Comparison of ENCODE assay signal across 9 cellular contexts in the genomic region with DNA sequence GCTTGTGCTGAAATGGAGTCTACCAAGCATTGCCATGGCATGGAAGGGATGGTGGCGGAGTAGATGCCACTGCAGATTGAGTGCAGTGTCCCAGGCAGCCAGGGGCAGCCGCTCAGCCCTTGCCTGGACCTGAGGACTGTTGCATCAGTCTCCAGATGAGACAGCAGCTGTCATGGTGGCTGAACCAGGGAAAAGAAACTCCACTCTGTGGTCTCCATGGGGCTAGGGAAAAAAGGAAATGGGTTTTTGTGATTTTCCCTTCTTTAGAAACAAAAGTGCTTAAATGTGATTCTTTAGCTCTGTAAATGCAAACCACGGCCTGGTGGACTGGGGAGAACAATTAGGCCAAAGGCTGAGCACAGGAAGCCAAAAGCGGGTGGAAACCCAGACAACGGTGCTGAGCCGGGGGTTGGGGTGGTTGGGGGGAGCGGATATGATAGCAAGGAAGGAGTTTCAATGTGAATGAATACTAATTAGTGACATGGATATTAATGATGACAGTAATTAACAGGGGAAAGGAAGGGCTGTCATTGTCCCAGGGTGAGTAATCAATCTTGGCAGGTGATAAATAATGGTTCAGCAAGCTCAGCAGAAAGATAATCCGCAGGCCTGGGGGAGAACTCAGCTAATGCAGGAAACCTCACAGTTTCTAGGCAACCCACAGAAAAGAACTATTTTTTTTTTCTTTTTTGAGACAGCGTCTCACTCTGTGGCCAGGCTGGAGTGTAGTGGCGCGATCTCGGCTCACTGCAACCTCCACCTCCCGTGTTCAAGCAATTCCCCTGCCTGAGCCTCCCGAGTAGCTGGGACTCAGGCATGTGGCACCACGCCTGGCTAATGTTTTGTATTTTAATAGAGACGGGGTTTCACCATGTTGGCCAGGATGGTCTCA.
A peak's percentile ranks its signal among the peaks of the same experiment; 100 is the strongest.
DNase-seq lines count a peak whose midpoint lies in the region; ATAC-seq lines count a peak whose summit lies in the region.
"Had no signal": no experiment of that assay in that cellular context is flagged by ENCODE, and none has a peak within 500 bp of the region (broad histone marks: within the 10 kb centered on the region; RNA-seq: fewer than 3 reads in every experiment).

No MANE protein-coding gene starts in this region.

- peak overlapping the region; percentile 9 to 80 (median 63) for H3K4me3 Mint-ChIP-seq in CD8-positive, alpha-beta memory T cell
- H3K4me3 Mint-ChIP-seq in T-helper 2 cell treated with Interferon-gamma antibody and Interleukin-4, amounts not matched to agents 5 μg/mL and 100 μg/mL, for 36 hours, result peak overlapping the region; percentile 44

- no peaks in the 10 kb centered on the region for H3K36me3 ChIP-seq in CD8-positive, alpha-beta memory T cell (ENCODE audit: insufficient read depth, low read length)
- no peaks in the 10 kb centered on the region for H3K36me3 ChIP-seq in ectodermal cell (ENCODE audit: control insufficient read depth, insufficient read depth, low read length)
- H3K36me3 ChIP-seq: ascending aorta had no signal

- H3K36me3 Mint-ChIP-seq in CD8-positive, alpha-beta memory T cell, result no peaks in the 10 kb centered on the region
- H3K36me3 Mint-ChIP-seq in T-helper 2 cell treated with Interferon-gamma antibody and Interleukin-4, amounts not matched to agents 5 μg/mL and 100 μg/mL, for 36 hours (ENCODE audit: low read depth), result peaks cover 4% of the 10 kb centered on the region

- 81 to 88% methylated on average over 16 of the region's 16 CpGs for WGBS in ectodermal cell, 2 experiments

- peak; percentile 13 to 63 (median 39) for DNase-seq in CD8-positive, alpha-beta memory T cell
- peak; percentile 37 for DNase-seq in T-helper 2 cell treated with Interferon-gamma antibody and Interleukin-4, amounts not matched to agents 5 μg/mL and 100 μg/mL, for 36 hours (ENCODE audit: low spot score)
- DNase-seq in stimulated activated CD4-positive, alpha-beta T cell treated with anti-CD3 and anti-CD28 coated beads, Interleukin-12 subunit alpha, Interleukin-12 subunit beta, amount 100 ng/mL, for 48 hours (ENCODE audit: low read depth in 2 of 3, low spot score in 1 of 3), result peak; percentile 11 to 38 (median 15)
- DNase-seq in dedifferentiated amniotic fluid mesenchymal stem cell (ENCODE audit: extremely low spot score) (no peak), NCI-H2227 treated with DMSO at 0.1 percent for 48 hours (lab: John Stamatoyannopoulos, UW) (no peak)

- H3K27me3 ChIP-seq in CD8-positive, alpha-beta memory T cell (ENCODE audit: insufficient read depth, low read length, poor library complexity, severe bottlenecking), result no peaks in the 10 kb centered on the region
- H3K27me3 ChIP-seq in ectodermal cell (ENCODE audit: control insufficient read depth, insufficient read depth, low read length, poor library complexity, severe bottlenecking), result no peaks in the 10 kb centered on the region
- H3K27me3 ChIP-seq: ascending aorta had no signal

- peaks cover 27 to 29% (median 28%) of the 10 kb centered on the region in 3 donors for H3K4me1 Mint-ChIP-seq in CD8-positive, alpha-beta memory T cell
- peaks cover 55% of the 10 kb centered on the region for H3K4me1 Mint-ChIP-seq in T-helper 2 cell treated with Interferon-gamma antibody and Interleukin-4, amounts not matched to agents 5 μg/mL and 100 μg/mL, for 36 hours (ENCODE audit: low read depth)

- no peaks in the 10 kb centered on the region for H3K9me3 ChIP-seq in CD8-positive, alpha-beta memory T cell (ENCODE audit: low read length)
- H3K9me3 ChIP-seq in ectodermal cell (ENCODE audit: control insufficient read depth, low read length), result no peaks in the 10 kb centered on the region
- H3K9me3 ChIP-seq: ascending aorta had no signal

- peaks cover 0 to 2% of the 10 kb centered on the region in 2 donors for H3K27me3 Mint-ChIP-seq in CD8-positive, alpha-beta memory T cell
- H3K27me3 Mint-ChIP-seq in T-helper 2 cell treated with Interferon-gamma antibody and Interleukin-4, amounts not matched to agents 5 μg/mL and 100 μg/mL, for 36 hours (ENCODE audit: low read depth), result peaks cover 14% of the 10 kb centered on the region

- POLR2A ChIA-PET in CD8-positive, alpha-beta memory T cell (lab: Charles Lee), result no interaction called here

- H3K9me3 Mint-ChIP-seq in CD8-positive, alpha-beta memory T cell, result no peaks in the 10 kb centered on the region
- H3K9me3 Mint-ChIP-seq in T-helper 2 cell treated with Interferon-gamma antibody and Interleukin-4, amounts not matched to agents 5 μg/mL and 100 μg/mL, for 36 hours, result no peaks in the 10 kb centered on the region

- no peak overlapping the region for H3K27ac ChIP-seq in CD8-positive, alpha-beta memory T cell (ENCODE audit: low read depth, low read length)
- peak overlapping the region; percentile 29 for H3K27ac ChIP-seq in ectodermal cell (ENCODE audit: insufficient read depth, low read depth, low read length, poor library complexity, severe bottlenecking)
- H3K27ac ChIP-seq: ascending aorta had no signal

- peaks cover 20% of the 10 kb centered on the region for H3K4me1 ChIP-seq in CD8-positive, alpha-beta memory T cell (ENCODE audit: insufficient read depth, low read length)
- peaks cover 13% of the 10 kb centered on the region for H3K4me1 ChIP-seq in ectodermal cell (ENCODE audit: control insufficient read depth, insufficient read depth, low read length)
- H3K4me1 ChIP-seq: ascending aorta had no signal

- peak overlapping the region; percentile 6 for H3K4me3 ChIP-seq in CD8-positive, alpha-beta memory T cell (ENCODE audit: low read length)
- no peak overlapping the region for H3K4me3 ChIP-seq in ectodermal cell (ENCODE audit: insufficient read depth, low read depth, low read length)
- H3K4me3 ChIP-seq: ascending aorta had no signal

- CTCF ChIA-PET in CD8-positive, alpha-beta memory T cell (lab: Charles Lee), result interaction anchor here (0.8 kb wide), 1 partner anchor 26 kb away, joined by 3 read pairs; no protein-coding TSS in a partner anchor

- peak; percentile 60 for ATAC-seq in HG02678 (IDR thresholded peaks at IDR 0.05; ENCODE audit: unreplicated experiment)
- no peak for ATAC-seq in HG03135 (IDR thresholded peaks at IDR 0.05; ENCODE audit: unreplicated experiment)

- H3K27ac Mint-ChIP-seq in CD8-positive, alpha-beta memory T cell, result peak overlapping the region; percentile 58 to 95 (median 84)
- H3K27ac Mint-ChIP-seq in T-helper 2 cell treated with Interferon-gamma antibody and Interleukin-4, amounts not matched to agents 5 μg/mL and 100 μg/mL, for 36 hours, result peak overlapping the region; percentile 92

Comparison
In these comparisons a context has a peak if more than half of its experiments do, and no peak if none do; other contexts are left out.
1. DNase-seq: peak in CD8-positive, alpha-beta memory T cell (5 of 5), T-helper 2 cell treated with Interferon-gamma antibody and Interleukin-4, amounts not matched to agents 5 μg/mL and 100 μg/mL, for 36 hours (single experiment) and stimulated activated CD4-positive, alpha-beta T cell treated with anti-CD3 and anti-CD28 coated beads, Interleukin-12 subunit alpha, Interleukin-12 subunit beta, amount 100 ng/mL, for 48 hours (3 of 3); none in dedifferentiated amniotic fluid mesenchymal stem cell (single experiment) and NCI-H2227 treated with DMSO at 0.1 percent for 48 hours (single experiment).